8 cellular contexts compared by ENCODE assay signal in genomic region chr6:131063028-131063763, GRCh38. TPM values are rescaled to one million over a fixed set of nuclear protein-coding genes. Genes with fewer than 3 reads are reported as not detected.
DNase-seq lines count a peak whose midpoint lies in the region; ATAC-seq and TF ChIP-seq lines count a peak whose summit lies in the region.

EPB41L2 (minus strand) TSS chr6:131063245; CDS start chr6:130956485, 106,760 bp downstream.

- H3K4me1 ChIP-seq in HUES6 (ENCODE audit: control insufficient read depth, insufficient read depth, low read length) (peaks cover 30% of the 10 kb centered on the region), osteoblast (ENCODE audit: insufficient read depth, low read length) (peaks cover 29% of the 10 kb centered on the region), testis (peaks cover 7% of the 10 kb centered on the region)

- H3K27me3 Mint-ChIP-seq in activated naive CD4-positive, alpha-beta T cell treated with anti-CD3 and anti-CD28 coated beads, Interleukin-2, amount 50 U/mL, for 24 hours = no peaks in the 10 kb centered on the region

- H3K9ac ChIP-seq in HUES6 (ENCODE audit: low read length) = peak within 1 kb of the TSS; percentile 88

- peak within 1 kb of the TSS; percentile 96 for H2AFZ ChIP-seq in osteoblast (ENCODE audit: low read length)

- H3K4me3 ChIP-seq in HUES6 (ENCODE audit: low read depth, low read length) = peak within 1 kb of the TSS; percentile 84
- H3K4me3 ChIP-seq in osteoblast (ENCODE audit: insufficient read depth, low read length) = peak within 1 kb of the TSS; percentile 83
- H3K4me3 ChIP-seq in testis = peak within 1 kb of the TSS; percentile 98 to 99

- peak; percentile 72 for ATAC-seq in GM21390 (IDR thresholded peaks at IDR 0.05; ENCODE audit: unreplicated experiment)
- ATAC-seq in SK-N-SH treated with all-trans-retinoic acid at 6 μM for 48 hours = peak; percentile 80

- H4K20me1 ChIP-seq in osteoblast (ENCODE audit: insufficient read depth, low read length) = no peaks in the 10 kb centered on the region

- no peaks in the 10 kb centered on the region for H3K36me3 Mint-ChIP-seq in activated naive CD4-positive, alpha-beta T cell treated with anti-CD3 and anti-CD28 coated beads, Interleukin-2, amount 50 U/mL, for 24 hours

- TF ChIP-seq CTCF in osteoblast (IDR thresholded peaks at IDR 0.05; ENCODE audit: extremely low read depth, low read depth, low read length) (no peak), testis (IDR thresholded peaks at IDR 0.05) (peak in 2 of 3 experiments; percentile 43 to 47)

- peak; percentile 92 for DNase-seq in DMS 273 (lab: John Stamatoyannopoulos, UW; ENCODE audit: unreplicated experiment)
- DNase-seq in glomerular endothelial cell (ENCODE audit: extremely low read depth, low read depth, low spot score) = peak; percentile 42
- peak; percentile 97 for DNase-seq in osteoblast (ENCODE audit: insufficient read length, low spot score, missing footprints)
- DNase-seq in testis = peak; percentile 93

- peak within 1 kb of the TSS; percentile 81 for H3K4me3 Mint-ChIP-seq in activated naive CD4-positive, alpha-beta T cell treated with anti-CD3 and anti-CD28 coated beads, Interleukin-2, amount 50 U/mL, for 24 hours

- intact Hi-C loops in testis (cut with DNase I; ENCODE audit: low total_unique reads) = no loop called here

- H3K27me3 ChIP-seq in HUES6 (ENCODE audit: control insufficient read depth, insufficient read depth, low read length) = 0 out of 2 replicates have a peak, but pooled peaks cover 4% of the 10 kb centered on the region
- H3K27me3 ChIP-seq in osteoblast (ENCODE audit: insufficient read depth, low read length) = no peaks in the 10 kb centered on the region
- H3K27me3 ChIP-seq in testis = no peaks in the 10 kb centered on the region

- peak; percentile 82 for TF ChIP-seq POLR2A in testis (IDR thresholded peaks at IDR 0.05)

- H3K79me2 ChIP-seq in osteoblast (ENCODE audit: insufficient read depth, low read length) = peaks cover 20% of the 10 kb centered on the region

- WGBS in testis, 2 donors = 1% methylated on average over 37 to 46 of the region's 61 CpGs

- peaks cover 27% of the 10 kb centered on the region for H3K4me1 Mint-ChIP-seq in activated naive CD4-positive, alpha-beta T cell treated with anti-CD3 and anti-CD28 coated beads, Interleukin-2, amount 50 U/mL, for 24 hours

- peak within 1 kb of the TSS; percentile 50; the same call in 1 of the 2 replicates for H3K27ac ChIP-seq in HUES6 (ENCODE audit: low read depth, low read length)
- H3K27ac ChIP-seq in osteoblast (ENCODE audit: low read depth, low read length) = peak within 1 kb of the TSS; percentile 86
- peak within 1 kb of the TSS; percentile 90 to 92 for H3K27ac ChIP-seq in testis

- H3K9me3 ChIP-seq in HUES6 (ENCODE audit: control insufficient read depth, insufficient read depth, low read depth, low read length) (no peaks in the 10 kb centered on the region), osteoblast (ENCODE audit: low read depth, low read length) (no peaks in the 10 kb centered on the region), testis (no peaks in the 10 kb centered on the region)

- peak within 1 kb of the TSS; percentile 91 for H3K4me2 ChIP-seq in osteoblast (ENCODE audit: insufficient read depth, low read length)

- no peaks in the 10 kb centered on the region for H3K9me3 Mint-ChIP-seq in activated naive CD4-positive, alpha-beta T cell treated with anti-CD3 and anti-CD28 coated beads, Interleukin-2, amount 50 U/mL, for 24 hours

- no peaks in the 10 kb centered on the region for H3K36me3 ChIP-seq in HUES6 (ENCODE audit: control insufficient read depth, insufficient read depth, low read length)
- H3K36me3 ChIP-seq in osteoblast (ENCODE audit: insufficient read depth, low read length) = no peaks in the 10 kb centered on the region
- no peaks in the 10 kb centered on the region for H3K36me3 ChIP-seq in testis (ENCODE audit: low read depth, missing control alignments)

- H3K27ac Mint-ChIP-seq in activated naive CD4-positive, alpha-beta T cell treated with anti-CD3 and anti-CD28 coated beads, Interleukin-2, amount 50 U/mL, for 24 hours = peak within 1 kb of the TSS; percentile 57

TF ChIP-seq in SK-N-SH treated with all-trans-retinoic acid at 6 μM for 48 hours, 23 proteins besides CTCF, POLR2A, EP300 and RAD21 (continues in another document):
- TF ChIP-seq ZNF565 (CRISPR knock-in tag; conservative IDR thresholded peaks at IDR 0.05; ENCODE audit: low read depth) (no peak), BACH2 (CRISPR knock-in tag; IDR thresholded peaks at IDR 0.05; ENCODE audit: borderline replicate concordance) (no peak), CSDC2 (CRISPR knock-in tag; IDR thresholded peaks at IDR 0.05) (no peak), OSR1 (CRISPR knock-in tag; IDR thresholded peaks at IDR 0.05) (no peak), SNAI2 (CRISPR knock-in tag; IDR thresholded peaks at IDR 0.05) (no peak), TCF4 (CRISPR knock-in tag; IDR thresholded peaks at IDR 0.05; ENCODE audit: borderline replicate concordance) (no peak), ZFP3 (CRISPR knock-in tag; IDR thresholded peaks at IDR 0.05) (no peak), RARB (CRISPR knock-in tag; IDR thresholded peaks at IDR 0.05) (no peak), PPARA (CRISPR knock-in tag; IDR thresholded peaks at IDR 0.05; ENCODE audit: borderline replicate concordance) (no peak), ZFP30 (CRISPR knock-in tag; IDR thresholded peaks at IDR 0.05) (no peak), TSHZ2 (CRISPR knock-in tag; IDR thresholded peaks at IDR 0.05) (no peak), ISL1 (CRISPR knock-in tag; IDR thresholded peaks at IDR 0.05) (no peak), TOX (CRISPR knock-in tag; IDR thresholded peaks at IDR 0.05; ENCODE audit: borderline replicate concordance) (no peak)
- TF ChIP-seq, protein P1, sequence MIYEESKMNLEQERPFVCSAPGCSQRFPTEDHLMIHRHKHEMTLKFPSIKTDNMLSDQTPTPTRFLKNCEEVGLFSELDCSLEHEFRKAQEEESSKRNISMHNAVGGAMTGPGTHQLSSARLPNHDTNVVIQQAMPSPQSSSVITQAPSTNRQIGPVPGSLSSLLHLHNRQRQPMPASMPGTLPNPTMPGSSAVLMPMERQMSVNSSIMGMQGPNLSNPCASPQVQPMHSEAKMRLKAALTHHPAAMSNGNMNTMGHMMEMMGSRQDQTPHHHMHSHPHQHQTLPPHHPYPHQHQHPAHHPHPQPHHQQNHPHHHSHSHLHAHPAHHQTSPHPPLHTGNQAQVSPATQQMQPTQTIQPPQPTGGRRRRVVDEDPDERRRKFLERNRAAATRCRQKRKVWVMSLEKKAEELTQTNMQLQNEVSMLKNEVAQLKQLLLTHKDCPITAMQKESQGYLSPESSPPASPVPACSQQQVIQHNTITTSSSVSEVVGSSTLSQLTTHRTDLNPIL (CRISPR knock-in tag; IDR thresholded peaks at IDR 0.05; ENCODE audit: low read depth) = no peak
- TF ChIP-seq, protein P2, sequence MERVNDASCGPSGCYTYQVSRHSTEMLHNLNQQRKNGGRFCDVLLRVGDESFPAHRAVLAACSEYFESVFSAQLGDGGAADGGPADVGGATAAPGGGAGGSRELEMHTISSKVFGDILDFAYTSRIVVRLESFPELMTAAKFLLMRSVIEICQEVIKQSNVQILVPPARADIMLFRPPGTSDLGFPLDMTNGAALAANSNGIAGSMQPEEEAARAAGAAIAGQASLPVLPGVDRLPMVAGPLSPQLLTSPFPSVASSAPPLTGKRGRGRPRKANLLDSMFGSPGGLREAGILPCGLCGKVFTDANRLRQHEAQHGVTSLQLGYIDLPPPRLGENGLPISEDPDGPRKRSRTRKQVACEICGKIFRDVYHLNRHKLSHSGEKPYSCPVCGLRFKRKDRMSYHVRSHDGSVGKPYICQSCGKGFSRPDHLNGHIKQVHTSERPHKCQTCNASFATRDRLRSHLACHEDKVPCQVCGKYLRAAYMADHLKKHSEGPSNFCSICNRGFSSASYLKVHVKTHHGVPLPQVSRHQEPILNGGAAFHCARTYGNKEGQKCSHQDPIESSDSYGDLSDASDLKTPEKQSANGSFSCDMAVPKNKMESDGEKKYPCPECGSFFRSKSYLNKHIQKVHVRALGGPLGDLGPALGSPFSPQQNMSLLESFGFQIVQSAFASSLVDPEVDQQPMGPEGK (CRISPR knock-in tag; IDR thresholded peaks at IDR 0.05; ENCODE audit: borderline replicate concordance) = no peak

RNA-seq across cellular contexts. Expression of gene EPB41L2, which starts in this region (rescaled TPM):
- 56.6 and 91.5 TPM in 2 replicates for total RNA-seq in glomerular endothelial cell
- 46.9 and 47.4 TPM in 2 replicates for total RNA-seq in osteoblast
- total RNA-seq in testis = 100 to 1,000 TPM; 139 to 206 TPM
- polyA plus RNA-seq in testis (ENCODE audit: insufficient read depth, low read depth, low replicate concordance) = 131 TPM

Comparison
In these comparisons a context has a peak if more than half of its experiments do, and no peak if none do; other contexts are left out.
1. Peak in every context shown above with its lines: DNase-seq, ATAC-seq, H3K4me3 ChIP-seq and H3K27ac ChIP-seq.
2. DNase-seq: peak in every context shown above with its lines; median percentile 97 in osteoblast; 93 in testis; 92 in DMS 273; 42 in glomerular endothelial cell.